In the genomic region with DNA sequence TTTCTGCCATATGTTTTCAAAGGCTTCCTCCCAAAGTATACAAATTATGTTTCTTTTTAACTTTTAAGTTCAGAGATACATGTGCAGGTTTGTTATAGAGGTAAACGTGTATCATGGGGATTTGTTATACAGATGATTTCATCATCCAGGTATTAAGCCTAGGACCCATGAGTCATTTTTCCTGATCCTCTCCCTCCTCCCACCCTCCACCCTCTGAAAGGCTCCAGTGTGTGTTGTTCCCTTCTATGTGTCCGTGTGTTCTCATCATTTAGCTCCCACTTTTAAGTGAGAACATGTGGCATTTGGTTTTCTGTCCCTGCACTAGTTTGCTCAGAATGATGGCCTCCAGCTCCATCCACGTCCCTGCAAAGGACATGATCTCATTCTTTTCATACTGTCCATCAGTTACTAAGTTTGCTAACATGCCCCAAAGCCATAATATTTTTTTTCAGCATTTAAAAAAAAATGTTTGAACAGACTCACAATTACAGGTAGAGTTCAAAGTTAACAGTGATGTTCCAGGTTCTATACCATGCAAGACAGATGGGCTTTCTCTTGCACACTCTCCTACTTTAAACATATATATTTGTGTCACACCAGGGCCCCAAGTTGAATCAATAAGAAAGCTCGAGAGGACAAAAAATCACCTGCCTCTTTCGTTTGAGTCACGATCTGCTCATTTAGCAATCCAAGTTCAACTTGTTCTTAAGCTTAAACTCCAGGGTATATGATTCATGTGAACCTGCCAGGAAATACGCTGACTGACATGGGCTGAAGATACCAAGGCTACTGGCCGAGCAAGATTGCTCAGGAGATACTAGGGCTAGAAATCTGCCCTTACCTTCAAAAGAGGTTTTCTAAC, we compare ENCODE assay signal across 8 cellular contexts.
DNase-seq lines count a peak whose midpoint lies in the region; ATAC-seq and TF ChIP-seq lines count a peak whose summit lies in the region.

No MANE protein-coding gene starts in this region.

- peaks cover 2% of the 10 kb centered on the region for H3K36me3 Mint-ChIP-seq in T-cell

- no peaks in the 10 kb centered on the region for H3K27me3 Mint-ChIP-seq in T-cell

- ATAC-seq in T-cell (replicated peaks in 1 of 4) (no peak), HG03196 (IDR thresholded peaks at IDR 0.05; ENCODE audit: unreplicated experiment) (no peak)

- peaks cover 6% of the 10 kb centered on the region for H3F3A ChIP-seq in smooth muscle cell (ENCODE audit: low read depth)

- peak overlapping the region; percentile 71 to 88 for H3K27ac Mint-ChIP-seq in T-cell

- H3K36me3 ChIP-seq in fibroblast of lung (ENCODE audit: control insufficient read depth, insufficient read depth, low read length) (no peaks in the 10 kb centered on the region), smooth muscle cell (ENCODE audit: low read depth) (no peaks in the 10 kb centered on the region)

- no peak overlapping the region for H3K4me3 Mint-ChIP-seq in T-cell

- no peaks in the 10 kb centered on the region for H3K9me3 Mint-ChIP-seq in T-cell

- TF ChIP-seq CTCF in fibroblast of lung (conservative IDR thresholded peaks at IDR 0.05 in 1 of 2, IDR thresholded peaks at IDR 0.05 in 1 of 2; ENCODE audit: low read depth in 1 of 2, low read length in 2 of 2) (no peak), smooth muscle cell (IDR thresholded peaks at IDR 0.05; ENCODE audit: borderline replicate concordance, insufficient read depth, poor library complexity, severe bottlenecking) (no peak)

- H3K9ac ChIP-seq in fibroblast of lung (ENCODE audit: insufficient read depth, low read length) = no peak overlapping the region
- H3K9ac ChIP-seq in smooth muscle cell (ENCODE audit: low read depth) = peak overlapping the region; percentile 88

- H3K27ac ChIP-seq in fibroblast of lung (ENCODE audit: insufficient read depth, low read length) = no peak overlapping the region
- H3K27ac ChIP-seq in smooth muscle cell (ENCODE audit: low read depth) = peak overlapping the region; percentile 96

- H4K20me1 ChIP-seq in fibroblast of lung (ENCODE audit: control insufficient read depth, extremely low read depth, insufficient read depth, low read length) = no peaks in the 10 kb centered on the region
- no peaks in the 10 kb centered on the region for H4K20me1 ChIP-seq in smooth muscle cell (ENCODE audit: low read depth)

- H2AFZ ChIP-seq in fibroblast of lung (ENCODE audit: low read length) (no peak overlapping the region), smooth muscle cell (ENCODE audit: low read depth) (no peak overlapping the region)

- 45% methylated on average over 8 of the region's 8 CpGs for WGBS in smooth muscle cell (ENCODE audit: low lambda C conversion rate)

- CTCF ChIA-PET in T-cell (lab: Charles Lee) = no interaction called here

- H3K27me3 ChIP-seq in fibroblast of lung (ENCODE audit: control insufficient read depth, insufficient read depth, low read length) = no peaks in the 10 kb centered on the region
- no peaks in the 10 kb centered on the region for H3K27me3 ChIP-seq in smooth muscle cell (ENCODE audit: low read depth)

- H3K79me2 ChIP-seq in fibroblast of lung (ENCODE audit: control insufficient read depth, insufficient read depth, low read length) (no peaks in the 10 kb centered on the region), smooth muscle cell (ENCODE audit: low read depth) (no peaks in the 10 kb centered on the region)

- H3K4me1 Mint-ChIP-seq in T-cell = peaks cover 9 to 32% (median 18%) of the 10 kb centered on the region in 3 donors

- H3K9me3 ChIP-seq in fibroblast of lung (ENCODE audit: control insufficient read depth, insufficient read depth, low read depth, low read length) (no peaks in the 10 kb centered on the region), smooth muscle cell (replicated peaks; ENCODE audit: low read depth) (no peaks in the 10 kb centered on the region)

- no peak overlapping the region for H3K4me2 ChIP-seq in fibroblast of lung (ENCODE audit: extremely low read depth, insufficient read depth, low read length)
- peak overlapping the region; percentile 58 for H3K4me2 ChIP-seq in smooth muscle cell

- POLR2A ChIA-PET in T-cell (lab: Charles Lee) = interaction anchor here in 1 of 2 donors (0.6 kb wide), 1 partner anchor 13 kb away, joined by 3 read pairs; no protein-coding TSS in a partner anchor

- H3K4me3 ChIP-seq in fibroblast of lung (replicated peaks in 1 of 4; ENCODE audit: control extremely low read depth in 1 of 4, insufficient read depth in 1 of 4, low read depth in 3 of 4, low read length in 4 of 4) (no peak overlapping the region), smooth muscle cell (no peak overlapping the region)

- peaks cover 8% of the 10 kb centered on the region for H3K4me1 ChIP-seq in fibroblast of lung (ENCODE audit: control insufficient read depth, extremely low read depth, insufficient read depth, low read length)
- peaks cover 4% of the 10 kb centered on the region for H3K4me1 ChIP-seq in smooth muscle cell (ENCODE audit: low read depth)

- DNase-seq in SIG-M5 treated with dmso at 0.1 percent for 504 hours (lab: John Stamatoyannopoulos, UW; ENCODE audit: unreplicated experiment) (peak; percentile 4), SIG-M5 (lab: John Stamatoyannopoulos, UW) (no peak), T-cell (no peak), fibroblast of lung (ENCODE audit: low read depth in 2 of 2) (peak; percentile 33 to 74), smooth muscle cell (lab: John Stamatoyannopoulos, UW; ENCODE audit: unreplicated experiment) (no peak), D341Med (ENCODE audit: low spot score) (no peak)
- DNase-seq in stimulated activated CD4-positive, alpha-beta T cell treated with anti-CD3 and anti-CD28 coated beads, Interleukin-4, amount 100 ng/mL, for 4 hours = no peak

Comparison
In these comparisons a context has a peak if more than half of its experiments do, and no peak if none do; other contexts are left out.
1. DNase-seq: peak in SIG-M5 treated with dmso at 0.1 percent for 504 hours (single experiment) and fibroblast of lung (2 of 2); none in SIG-M5 (single experiment), T-cell (0 of 34), smooth muscle cell (single experiment), D341Med (single experiment) and stimulated activated CD4-positive, alpha-beta T cell treated with anti-CD3 and anti-CD28 coated beads, Interleukin-4, amount 100 ng/mL, for 4 hours (0 of 2).